In genomic region chr16:74984670-74985411, GRCh38 we compare ENCODE assay signal across 8 cellular contexts.
A peak's percentile ranks its signal among the peaks of the same experiment; 100 is the strongest.
DNase-seq lines count a peak whose midpoint lies in the region; ATAC-seq lines count a peak whose summit lies in the region.

Gene WDR59, minus strand, starts transcription at chr16:74985123. Its CDS starts 106 bp downstream, at chr16:74985017.

- peak; percentile 99 for ATAC-seq in GM19023 (IDR thresholded peaks at IDR 0.05; ENCODE audit: unreplicated experiment)
- peak; percentile 99 for ATAC-seq in HG03280 (IDR thresholded peaks at IDR 0.05; ENCODE audit: unreplicated experiment)

- DNase-seq in AG08396 (ENCODE audit: low spot score) (peak; percentile 98), NCI-H345 treated with DMSO at 0.1 percent for 48 hours (lab: John Stamatoyannopoulos, UW; ENCODE audit: unreplicated experiment) (peak; percentile 86), inferior parietal cortex (ENCODE audit: extremely low spot score) (peak; percentile 99)
- DNase-seq in activated CD4-positive, CD25-positive, alpha-beta regulatory T cell (lab: John Stamatoyannopoulos, UW): peak; percentile 95 to 96 (median 95)
- peak; percentile 98 for DNase-seq in central memory CD4-positive, alpha-beta T cell
- DNase-seq in stimulated activated CD4-positive, alpha-beta T cell treated with anti-CD3 and anti-CD28 coated beads, Interleukin-12 subunit alpha, Interleukin-12 subunit beta, amount 100 ng/mL, for 24 hours (ENCODE audit: low read depth in 2 of 2): peak; percentile 96 to 99

Comparison
In these comparisons a context has a peak if more than half of its experiments do, and no peak if none do; other contexts are left out.
1. Peak in every context shown above with its lines: DNase-seq and ATAC-seq.